1 cellular context compared by ENCODE assay signal in genomic region chr4:126592088-126592487, GRCh38.
TF ChIP-seq lines count a peak whose summit lies in the region.

No MANE protein-coding gene starts in this region.

TF ChIP-seq in HepG2, 621 proteins besides CTCF, POLR2A, EP300 and RAD21 (continued from another document):
- TF ChIP-seq HBP1 (CRISPR knock-in tag; IDR thresholded peaks at IDR 0.05; ENCODE audit: low read depth), result no peak
- TF ChIP-seq ZNF510 (CRISPR knock-in tag; IDR thresholded peaks at IDR 0.05; ENCODE audit: low read depth), result no peak
- no peak for TF ChIP-seq ARNT (IDR thresholded peaks at IDR 0.05)
- TF ChIP-seq FIP1L1 (IDR thresholded peaks at IDR 0.05; ENCODE audit: borderline replicate concordance, insufficient read depth, low read depth, low read length), result no peak
- TF ChIP-seq IRF2 (CRISPR knock-in tag; IDR thresholded peaks at IDR 0.05), result no peak
- no peak for TF ChIP-seq ARID3A (IDR thresholded peaks at IDR 0.05; ENCODE audit: low read depth, low read length)
- TF ChIP-seq PITX1 (CRISPR knock-in tag; IDR thresholded peaks at IDR 0.05), result no peak
- TF ChIP-seq E2F2 (CRISPR knock-in tag; IDR thresholded peaks at IDR 0.05; ENCODE audit: borderline replicate concordance), result no peak
- TF ChIP-seq ZKSCAN8 (CRISPR knock-in tag; IDR thresholded peaks at IDR 0.05; ENCODE audit: borderline replicate concordance), result no peak
- no peak for TF ChIP-seq BCLAF1 (IDR thresholded peaks at IDR 0.05)
- no peak for TF ChIP-seq ZGPAT (CRISPR knock-in tag; IDR thresholded peaks at IDR 0.05)
